ENCODE assay signal across 1 cellular context in the genomic region with DNA sequence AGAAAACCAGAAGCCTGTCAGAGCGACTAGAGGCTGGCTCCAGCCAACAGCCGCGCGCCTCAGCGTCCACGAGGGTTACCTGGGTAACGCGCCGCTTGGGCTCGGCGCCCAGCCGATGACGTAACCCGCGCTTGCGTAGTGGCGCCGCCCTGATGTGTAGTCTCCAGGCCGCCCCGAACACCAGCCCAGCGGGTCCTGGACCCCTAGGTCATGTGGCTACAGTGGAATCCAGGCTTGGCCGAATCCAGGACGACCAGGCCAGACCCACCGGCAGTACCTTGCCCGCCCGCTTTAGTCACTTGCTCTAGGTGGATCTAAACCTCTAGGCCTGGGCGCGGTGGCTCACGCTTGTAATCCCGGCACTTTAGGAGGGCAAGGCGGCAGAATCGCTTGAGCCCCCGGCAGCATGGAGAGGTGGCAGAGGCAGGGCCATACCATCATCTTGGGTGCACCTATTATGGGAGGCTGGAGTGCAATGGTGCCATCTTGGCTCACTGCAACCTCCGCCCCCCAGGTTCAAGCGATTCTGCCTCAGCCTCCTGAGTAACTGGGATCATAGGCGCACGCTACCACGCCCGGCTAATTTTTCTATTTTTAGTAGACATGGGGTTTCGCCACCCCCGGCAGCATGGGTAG.
TF ChIP-seq lines count a peak whose summit lies in the region.

No MANE protein-coding gene starts in this region.

TF ChIP-seq in SK-N-SH, 30 proteins besides CTCF, POLR2A, EP300 and RAD21 (continued from another document):
- TF ChIP-seq ZBTB33 (IDR thresholded peaks at IDR 0.05; ENCODE audit: borderline replicate concordance, low read depth) = no peak
